In the genomic region with DNA sequence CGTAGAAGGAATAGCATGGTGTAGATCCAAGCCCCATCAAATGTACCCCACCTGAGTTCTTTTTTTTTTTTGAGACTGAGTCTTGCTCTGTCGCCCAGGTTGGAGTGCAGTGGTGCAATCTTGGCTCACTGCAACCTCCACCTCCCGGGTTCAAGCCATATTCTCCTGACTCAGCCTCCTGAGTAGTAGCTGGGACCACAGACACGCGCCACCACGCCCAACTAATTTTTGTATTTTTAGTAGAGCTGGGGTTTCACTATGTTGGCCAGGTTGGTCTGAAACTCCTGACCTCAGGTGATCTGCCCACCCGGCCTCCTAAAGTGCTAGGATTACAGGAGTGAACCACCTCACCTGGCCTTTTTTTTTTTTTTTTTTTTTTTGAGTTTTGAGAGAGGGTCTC, we compare ENCODE assay signal across 3 cellular contexts. TPM values are rescaled to one million over a fixed set of nuclear protein-coding genes. Genes with fewer than 3 reads are reported as not detected.
"Had no signal": no experiment of that assay in that cellular context is flagged by ENCODE, and none has a peak within 500 bp of the region (broad histone marks: within the 10 kb centered on the region; RNA-seq: fewer than 3 reads in every experiment).

No MANE protein-coding gene starts in this region.

RNA-seq across cellular contexts. Expression of gene EFNA1, which starts 9.6 kb away (rescaled TPM):
- total RNA-seq: activated B cell treated with CpG ODN at 0.5 μM for 24 hours; activated CD4-positive, alpha-beta T cell treated with anti-CD3 and anti-CD28 coated beads, Interleukin-2, amount 10 ng/mL, durations not matched to agents 24 days and 14 days; activated T-helper 1 cell treated with anti-CD3 and anti-CD28 coated beads, Interleukin-12 subunit alpha, Interleukin-12 subunit beta, Interleukin-2, Interleukin-4 antibody, amounts not matched to agents 30 ng/mL and 10 ng/mL and 1 ng/mL, durations not matched to agents 14 hours and 24 hours and 36 hours had no signal
